Comparison of ENCODE assay signal across 25 cellular contexts in genomic region chr16:29836623-29837022, GRCh38.
"Had no signal": no experiment of that assay in that cellular context is flagged by ENCODE, and none has a peak within 500 bp of the region (broad histone marks: within the 10 kb centered on the region; RNA-seq: fewer than 3 reads in every experiment).

No MANE protein-coding gene starts in this region.

- H3K27ac ChIP-seq: KMS-11, SJCRH30 had no signal

- FAIRE-seq: astrocyte had no signal

- DNase-seq: activated CD4-positive, alpha-beta T cell treated with anti-CD3 and anti-CD28 coated beads for 48 hours; activated CD4-positive, alpha-beta T cell treated with anti-CD3 and anti-CD28 coated beads, Interleukin-2, amount 50 U/mL, for 4 hours; activated CD4-positive, CD25-positive, alpha-beta regulatory T cell treated with anti-CD3 and anti-CD28 coated beads, Interleukin-2, amount 50 U/mL, for 72 hours; activated CD8-positive, alpha-beta memory T cell treated with anti-CD3 and anti-CD28 coated beads, Interleukin-2, amount 10 ng/mL, durations not matched to agents 7 days and 5 days; activated gamma-delta T cell; activated naive CD4-positive, alpha-beta T cell treated with anti-CD3 and anti-CD28 coated beads for 36 hours; activated T-cell treated with anti-CD3 and anti-CD28 coated beads, Interleukin-2, amount 50 U/mL, for 48 hours; amygdala; NCI-H1092; NCI-H1417; NCI-H1930; NCI-H2107; NCI-H345; NCI-H510A; NCI-H526 treated with DMSO at 0.1 percent for 48 hours; NCI-H82; OCI-M1; Right ventricle myocardium superior; RPMI8226; SJCRH30; SK-N-SH; SW 1271 had no signal

- H3K36me3 ChIP-seq: SJCRH30 had no signal

- H3K9me3 ChIP-seq: SJCRH30, SK-N-SH had no signal

- ATAC-seq: activated CD8-positive, alpha-beta memory T cell treated with anti-CD3 and anti-CD28 coated beads, Interleukin-2, amount 10 ng/mL, durations not matched to agents 7 days and 5 days; activated T-helper 17 cell treated with anti-CD3 and anti-CD28 coated beads, Interleukin-2, amount 50 U/mL, for 72 hours had no signal

- H3K27me3 ChIP-seq: SJCRH30 had no signal

- H3K4me2 ChIP-seq: KMS-11, SK-N-SH had no signal

- H3K4me1 ChIP-seq: SJCRH30 had no signal

- H3K9ac ChIP-seq: KMS-11, SK-N-SH had no signal

- H3K4me3 ChIP-seq: SJCRH30 had no signal
